ENCODE assay signal across 17 cellular contexts in genomic region chr5:107026098-107026497, GRCh38.
"Had no signal": no experiment of that assay in that cellular context is flagged by ENCODE, and none has a peak within 500 bp of the region (broad histone marks: within the 10 kb centered on the region; RNA-seq: fewer than 3 reads in every experiment).

No MANE protein-coding gene starts in this region.

- H3K36me3 ChIP-seq: pancreas had no signal

- H3K4me1 ChIP-seq: pancreas, testis had no signal

- H3K27me3 ChIP-seq: pancreas, testis had no signal

- H3K27ac ChIP-seq: pancreas, testis, VCaP had no signal

- ATAC-seq: activated CD4-positive, alpha-beta T cell treated with anti-CD3 and anti-CD28 coated beads for 36 hours; activated naive CD4-positive, alpha-beta T cell treated with anti-CD3 and anti-CD28 coated beads, Interleukin-2, amount 50 U/mL, for 72 hours; esophagus mucosa; left lobe of liver; naive thymus-derived CD8-positive, alpha-beta T cell; pancreas; stimulated activated naive CD8-positive, alpha-beta T cell treated with anti-CD3 and anti-CD28 coated beads, Interleukin-15, amount 100 ng/mL, for 72 hours had no signal

- H3K4me3 ChIP-seq: pancreas, testis had no signal

- DNase-seq: activated CD4-positive, alpha-beta memory T cell treated with anti-CD3 and anti-CD28 coated beads for 36 hours; activated CD4-positive, alpha-beta T cell treated with anti-CD3 and anti-CD28 coated beads for 36 hours; activated effector memory CD4-positive, alpha-beta T cell treated with Interleukin-2 at 50 U/mL for 16 hours; activated T-cell treated with anti-CD3 and anti-CD28 coated beads, Interleukin-2, amount 50 U/mL, for 24 hours; amniotic stem cell; caudate nucleus; glutamatergic neuron; hypothalamus; naive thymus-derived CD8-positive, alpha-beta T cell; pancreas; stimulated activated CD4-positive, alpha-beta T cell treated with anti-CD3 and anti-CD28 coated beads, Interleukin-1b, Interleukin-23, amount 100 ng/mL, for 48 hours; stimulated activated naive CD8-positive, alpha-beta T cell treated with anti-CD3 and anti-CD28 coated beads, Interleukin-15, amount 100 ng/mL, for 72 hours; testis had no signal

- H3K9me3 ChIP-seq: pancreas, testis had no signal
